8 cellular contexts compared by ENCODE assay signal in genomic region chr9:121269030-121269887, GRCh38. TPM values are rescaled to one million over a fixed set of nuclear protein-coding genes. Genes with fewer than 3 reads are reported as not detected.
A peak's percentile ranks its signal among the peaks of the same experiment; 100 is the strongest.
DNase-seq lines count a peak whose midpoint lies in the region; ATAC-seq, FAIRE-seq and TF ChIP-seq lines count a peak whose summit lies in the region.
"Had no signal": no experiment of that assay in that cellular context is flagged by ENCODE, and none has a peak within 500 bp of the region (broad histone marks: within the 10 kb centered on the region; RNA-seq: fewer than 3 reads in every experiment).

No MANE protein-coding gene starts in this region.

- peak overlapping the region; percentile 84 for H2AFZ ChIP-seq in GM23248
- H2AFZ ChIP-seq in neuronal stem cell (ENCODE audit: low read length): peak overlapping the region; percentile 99

- H4K91ac ChIP-seq in neuronal stem cell (ENCODE audit: low read depth, low read length, poor library complexity): no peak overlapping the region

- H3K79me2 ChIP-seq in GM23248 (ENCODE audit: insufficient read depth): peaks cover 57% of the 10 kb centered on the region

- DNase-seq in GM23248 (peak; percentile 61), Panc1 (ENCODE audit: low read depth, low spot score) (no peak), fibroblast of gingiva (ENCODE audit: low read depth) (peak; percentile 50), neuronal stem cell (ENCODE audit: low spot score) (no peak), frontal cortex (ENCODE audit: low spot score in 2 of 2) (no peak)

- H2AK5ac ChIP-seq in neuronal stem cell (ENCODE audit: low read depth, low read length): peak overlapping the region; percentile 51

- H4K8ac ChIP-seq in neuronal stem cell (ENCODE audit: low read depth, low read length): no peak overlapping the region

- H3K4me3 ChIP-seq in GM23248 (peak overlapping the region; percentile 85), Panc1 (ENCODE audit: low read depth in 2 of 2, low read length in 2 of 2) (peak overlapping the region; percentile 67 to 76), neuronal stem cell (ENCODE audit: low read length in 2 of 2) (peak overlapping the region; percentile 3 to 58)

- in situ Hi-C loops in GM23248 (cut with MboI) (no loop called here), Panc1 (cut with HindIII; ENCODE audit: low pct_unique_long_range_greater_than_20kb, low sequenced_read_pairs) (no loop called here)

- peaks cover 46% of the 10 kb centered on the region for H3F3A ChIP-seq in GM23248 (ENCODE audit: insufficient read depth)

- peak overlapping the region; percentile 41 for H2BK12ac ChIP-seq in neuronal stem cell (ENCODE audit: low read length)

- no peak for FAIRE-seq in frontal cortex (lab: Jason Lieb, UNC)

- no TSS peak for BruUV-seq in Panc1 (replicated peaks; lab: Mats Ljungman, UMichigan)

- H3K4ac ChIP-seq in neuronal stem cell (ENCODE audit: low read length): no peak overlapping the region

- H4K20me1 ChIP-seq in GM23248 (ENCODE audit: insufficient read depth): no peaks in the 10 kb centered on the region

- no peak overlapping the region for H2BK5ac ChIP-seq in neuronal stem cell (ENCODE audit: low read length)

- H3K36me3 ChIP-seq in GM23248 (ENCODE audit: low read depth) (no peaks in the 10 kb centered on the region), Panc1 (ENCODE audit: control insufficient read depth, insufficient read depth, low read length) (no peaks in the 10 kb centered on the region; the same call in 1 of the 2 replicates), neuronal stem cell (replicated peaks in 1 of 2; ENCODE audit: control insufficient read depth in 2 of 2, insufficient read depth in 2 of 2, low read length in 2 of 2) (no peaks in the 10 kb centered on the region)

- WGBS in GM23248 (ENCODE audit: low coverage in 1 of 2, low lambda C conversion rate in 2 of 2, missing lambda C conversion rate in 2 of 2), 2 experiments: 1 to 2% methylated on average over 15 of the region's 15 CpGs
- WGBS in neuronal stem cell (ENCODE audit: extremely low coverage in 2 of 2, insufficient read length in 2 of 2, insufficient replicate concordance in 1 of 2), 2 donors: no CpG with 5 or more reads among the region's 15 CpGs

- H3K9ac ChIP-seq in GM23248 (peak overlapping the region; percentile 83), neuronal stem cell (ENCODE audit: low read depth, low read length, poor library complexity) (no peak overlapping the region)

- peaks cover 1% of the 10 kb centered on the region for H3K79me1 ChIP-seq in neuronal stem cell (ENCODE audit: low read depth, low read length)

- peak overlapping the region; percentile 73 for H3K27ac ChIP-seq in GM23248
- peak overlapping the region; percentile 88 for H3K27ac ChIP-seq in Panc1 (ENCODE audit: low read length)
- peak overlapping the region; percentile 16 for H3K27ac ChIP-seq in neuronal stem cell (replicated peaks; ENCODE audit: low read length)
- H3K27ac ChIP-seq: VCaP had no signal

- no peaks in the 10 kb centered on the region for H3K9me3 ChIP-seq in GM23248 (ENCODE audit: low read depth)
- H3K9me3 ChIP-seq in Panc1 (ENCODE audit: control insufficient read depth, insufficient read depth, low read depth, low read length): no peaks in the 10 kb centered on the region
- no peaks in the 10 kb centered on the region for H3K9me3 ChIP-seq in neuronal stem cell (replicated peaks in 1 of 2; ENCODE audit: control insufficient read depth in 2 of 2, insufficient read depth in 1 of 2, low read depth in 1 of 2, low read length in 2 of 2)

- H3K9me2 ChIP-seq in GM23248 (ENCODE audit: insufficient read depth): no peaks in the 10 kb centered on the region

- POLR2A ChIA-PET in Panc1 (lab: Charles Lee): no interaction called here

- H3K4me2 ChIP-seq in GM23248 (ENCODE audit: unreplicated experiment) (peak overlapping the region; percentile 94), neuronal stem cell (ENCODE audit: insufficient read depth, low read length, poor library complexity, severe bottlenecking) (peak overlapping the region; percentile 90)

- CTCF ChIA-PET in Panc1 (lab: Charles Lee): interaction anchor here (0.8 to 1.8 kb wide), 2 partner anchors 9 to 22 kb away, joined by 3 to 12 read pairs; no protein-coding TSS in a partner anchor

- ATAC-seq in Panc1: peak; percentile 54
- ATAC-seq in GM19351 (IDR thresholded peaks at IDR 0.05; ENCODE audit: unreplicated experiment): no peak
- no peak for ATAC-seq in HG02938 (IDR thresholded peaks at IDR 0.05; ENCODE audit: unreplicated experiment)

- intact Hi-C loops in Panc1 (cut with micrococcal nuclease; ENCODE audit: unreplicated experiment): no loop called here

- H3K27me3 ChIP-seq in GM23248 (replicated peaks; ENCODE audit: insufficient read depth): no peaks in the 10 kb centered on the region
- H3K27me3 ChIP-seq in Panc1 (ENCODE audit: control insufficient read depth, insufficient read depth, low read length): no peaks in the 10 kb centered on the region
- H3K27me3 ChIP-seq in neuronal stem cell (ENCODE audit: control insufficient read depth in 3 of 3, insufficient read depth in 3 of 3, low read depth in 1 of 3, low read length in 3 of 3): no peaks in the 10 kb centered on the region

- no peak overlapping the region for H3K14ac ChIP-seq in neuronal stem cell (ENCODE audit: low read length)

- TF ChIP-seq CTCF in Panc1 (IDR thresholded peaks at IDR 0.05): no peak

- no peak overlapping the region for H3K23ac ChIP-seq in neuronal stem cell (ENCODE audit: low read depth, low read length, poor library complexity)

- H3K4me1 ChIP-seq in GM23248 (ENCODE audit: insufficient read depth) (peaks cover 42% of the 10 kb centered on the region), Panc1 (ENCODE audit: control insufficient read depth, insufficient read depth, low read length) (peaks cover 45% of the 10 kb centered on the region), neuronal stem cell (ENCODE audit: control insufficient read depth in 2 of 2, insufficient read depth in 1 of 2, low read depth in 1 of 2, low read length in 2 of 2) (peaks cover 18 to 19% of the 10 kb centered on the region in 2 donors)

- no peak overlapping the region for H3K18ac ChIP-seq in neuronal stem cell (ENCODE audit: low read length)

- H2BK15ac ChIP-seq in neuronal stem cell (ENCODE audit: low read length): peak overlapping the region; percentile 1

- H2BK120ac ChIP-seq in neuronal stem cell (ENCODE audit: low read depth, low read length): no peak overlapping the region

RNA-seq across cellular contexts. Expression of gene GSN, which starts 1.3 kb away (rescaled TPM):
- 387 and 393 TPM in 2 replicates for total RNA-seq in GM23248 (2014; rRNA removed; shearing (Covaris generic))
- polyA plus RNA-seq in GM23248 (2016; fragmentation: Nextera tagmentation; extraction: Ambion mirVana): 258 and 265 TPM in 2 replicates
- total RNA-seq in Panc1 (2021; ENCODE audit: unreplicated experiment) (278 TPM), frontal cortex (24.5 TPM)
- polyA plus RNA-seq in Panc1 (2012; ENCODE audit: insufficient read length): 483 TPM
- 29.4 TPM for polyA plus RNA-seq in neuronal stem cell (2013, experiment 1 of 2)
- 28.1 TPM for polyA plus RNA-seq in neuronal stem cell (2013, experiment 2 of 2)

Comparison
In these comparisons a context has a peak if more than half of its experiments do, and no peak if none do; other contexts are left out.
1. DNase-seq: peak in GM23248 (single experiment) and fibroblast of gingiva (single experiment); none in Panc1 (single experiment), neuronal stem cell (single experiment) and frontal cortex (0 of 2).
2. H3K27ac ChIP-seq: peak in every context shown above with its lines; median percentile 88 in Panc1; 73 in GM23248; 16 in neuronal stem cell.
3. H3K4me3 ChIP-seq: peak in every context shown above with its lines; median percentile 85 in GM23248; 72 in Panc1; 30 in neuronal stem cell.
4. RNA of gene GSN, which starts 1.3 kb away (total RNA-seq): 387 to 393 TPM in GM23248 and 278 TPM in Panc1 (single experiment); 24.5 TPM in frontal cortex (single experiment); every median in the first group is over 10 times any median in the second.